Comparison of ENCODE assay signal across 8 cellular contexts in the genomic region with DNA sequence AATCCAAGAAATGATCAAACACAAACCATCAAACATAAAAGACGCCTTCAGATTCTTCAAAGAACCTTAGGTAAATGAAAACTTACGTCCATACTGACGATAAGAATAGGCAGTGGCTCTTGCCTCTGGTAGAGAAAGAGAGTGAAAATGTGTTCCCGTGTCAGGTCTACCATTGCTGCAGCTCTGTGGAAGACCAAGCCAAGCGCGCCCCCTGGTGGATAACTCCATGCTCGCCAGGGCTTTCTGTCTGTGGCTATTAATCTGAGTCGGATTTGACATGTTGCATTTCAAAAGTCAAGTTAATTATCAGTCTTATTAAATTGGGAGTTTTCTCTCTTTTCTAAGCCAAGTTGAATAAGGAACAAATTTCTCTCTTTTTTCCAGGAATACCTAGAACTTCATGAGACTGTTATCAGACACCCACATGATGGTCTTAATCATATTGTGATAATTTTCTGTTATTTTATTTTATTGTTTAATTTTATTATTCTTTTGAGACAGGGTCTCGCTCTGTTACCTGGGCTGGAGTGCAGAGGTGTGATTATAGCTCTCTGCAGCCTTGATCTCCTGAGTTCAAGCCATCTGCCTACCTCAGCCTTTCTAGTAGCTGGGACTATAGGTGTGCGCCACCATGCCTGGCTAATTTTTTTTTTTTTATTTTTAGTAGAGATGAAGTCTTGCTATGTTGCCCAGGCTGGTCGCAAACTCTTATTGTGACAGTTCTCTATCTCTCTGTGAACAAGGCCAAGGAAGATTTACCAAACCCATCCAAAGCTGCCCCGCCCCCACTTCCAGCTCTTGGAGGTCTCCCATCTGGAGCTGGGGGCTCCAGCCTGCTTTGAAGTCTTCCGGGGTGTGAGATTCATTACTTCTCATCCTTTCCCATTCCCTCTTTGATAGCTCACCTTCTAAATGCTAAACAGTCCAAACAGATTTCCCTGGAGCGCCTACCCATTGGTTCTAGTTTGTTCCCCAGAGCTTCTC. TPM values are rescaled to one million over a fixed set of nuclear protein-coding genes. Genes with fewer than 3 reads are reported as not detected.
DNase-seq lines count a peak whose midpoint lies in the region; ATAC-seq lines count a peak whose summit lies in the region.

No MANE protein-coding gene starts in this region.

- ATAC-seq in GM18520 (IDR thresholded peaks at IDR 0.05; ENCODE audit: unreplicated experiment): peak; percentile 60

- DNase-seq in A172 (ENCODE audit: low spot score) (peak; percentile 81), HuH-7 (ENCODE audit: low spot score) (peak; percentile 77), NOMO-1 treated with DMSO at 0.1 percent for 48 hours (lab: John Stamatoyannopoulos, UW; ENCODE audit: unreplicated experiment) (peak; percentile 82), medulla oblongata (ENCODE audit: extremely low spot score) (peak; percentile 94)
- peak; percentile 98 for DNase-seq in activated CD8-positive, alpha-beta memory T cell treated with anti-CD3 and anti-CD28 coated beads for 24 hours
- peak; percentile 86 for DNase-seq in effector CD8-positive, alpha-beta T cell (lab: John Stamatoyannopoulos, UW)
- peak; percentile 76 for DNase-seq in stimulated activated CD8-positive, alpha-beta memory T cell treated with anti-CD3 and anti-CD28 coated beads, Interleukin-12 subunit alpha, Interleukin-12 subunit beta, amount 100 ng/mL, for 4 hours (ENCODE audit: low read depth)

RNA-seq across cellular contexts. Expression of gene ZAP70, which starts 15.8 kb away (rescaled TPM):
- not detected in 2 replicates for total RNA-seq in A172 (2014; rRNA removed; shearing (Covaris generic))

RNA-seq across cellular contexts. Expression of gene C2orf92, which starts 28.0 kb away (rescaled TPM):
- total RNA-seq in A172 (2014; rRNA removed; shearing (Covaris generic)): 0.86 and 8.6 TPM in 2 replicates

RNA-seq across cellular contexts. Expression of gene ACTR1B, which starts 33.7 kb away (rescaled TPM):
- 63.5 and 63.7 TPM in 2 replicates for total RNA-seq in A172 (2014; rRNA removed; shearing (Covaris generic))

RNA-seq across cellular contexts. Expression of gene COX5B, which starts 51.7 kb away (rescaled TPM):
- 238 and 344 TPM in 2 replicates for total RNA-seq in A172 (2014; rRNA removed; shearing (Covaris generic))

Comparison
In these comparisons a context has a peak if more than half of its experiments do, and no peak if none do; other contexts are left out.
1. Peak in every context shown above with its lines: DNase-seq and ATAC-seq.